Comparison of ENCODE assay signal across 8 cellular contexts in the genomic region with DNA sequence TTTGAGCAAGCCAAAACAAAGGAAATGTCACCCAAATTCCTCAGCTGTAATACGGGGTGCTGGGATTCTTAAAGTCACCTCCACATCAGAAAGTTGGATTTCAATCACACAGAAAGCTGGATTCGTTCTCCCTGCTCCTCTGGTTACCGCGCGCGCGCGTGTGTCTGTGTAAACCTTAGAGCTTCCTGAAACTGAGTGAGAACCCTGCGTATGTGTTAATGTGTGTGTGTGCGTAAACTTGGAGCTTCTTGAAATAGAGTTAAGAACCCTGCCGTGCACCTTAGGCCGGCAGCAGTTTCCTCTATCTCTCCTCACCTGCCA. TPM values are rescaled to one million over a fixed set of nuclear protein-coding genes. Genes with fewer than 3 reads are reported as not detected.
DNase-seq lines count a peak whose midpoint lies in the region; ATAC-seq lines count a peak whose summit lies in the region.

No MANE protein-coding gene starts in this region.

- peak overlapping the region; percentile 93 for H3K4me3 Mint-ChIP-seq in activated naive CD8-positive, alpha-beta T cell treated with anti-CD3 and anti-CD28 coated beads, Interleukin-2, amount 10 ng/mL, durations not matched to agents 7 days and 5 days

- ATAC-seq in activated naive CD8-positive, alpha-beta T cell treated with anti-CD3 and anti-CD28 coated beads, Interleukin-2, amount 10 ng/mL, durations not matched to agents 7 days and 5 days (ENCODE audit: low read depth): peak; percentile 48
- ATAC-seq in GM21717 (IDR thresholded peaks at IDR 0.05; ENCODE audit: unreplicated experiment) (no peak), GM18861 (IDR thresholded peaks at IDR 0.05; ENCODE audit: unreplicated experiment) (no peak)

- H3K9me3 Mint-ChIP-seq in activated naive CD8-positive, alpha-beta T cell treated with anti-CD3 and anti-CD28 coated beads, Interleukin-2, amount 10 ng/mL, durations not matched to agents 7 days and 5 days: no peaks in the 10 kb centered on the region

- peak overlapping the region in 18 of 21 experiments; percentile 14 to 86 (median 64) for H3K27ac ChIP-seq in skin epidermis

- H3K27me3 Mint-ChIP-seq in activated naive CD8-positive, alpha-beta T cell treated with anti-CD3 and anti-CD28 coated beads, Interleukin-2, amount 10 ng/mL, durations not matched to agents 7 days and 5 days: peaks cover 17% of the 10 kb centered on the region

- POLR2A ChIA-PET in activated naive CD8-positive, alpha-beta T cell treated with anti-CD3 and anti-CD28 coated beads, Interleukin-2, amount 10 ng/mL, durations not matched to agents 7 days and 5 days (lab: Charles Lee): no interaction called here

- peak overlapping the region; percentile 62 for H3K4me3 ChIP-seq in iPS-11a (ENCODE audit: low read depth, low read length)
- H3K4me3 ChIP-seq in skin epidermis: peak overlapping the region; percentile 58 to 97 (median 84)

- H3K36me3 Mint-ChIP-seq in activated naive CD8-positive, alpha-beta T cell treated with anti-CD3 and anti-CD28 coated beads, Interleukin-2, amount 10 ng/mL, durations not matched to agents 7 days and 5 days: no peaks in the 10 kb centered on the region

- DNase-seq in activated T-cell treated with anti-CD3 and anti-CD28 coated beads for 1 hour (ENCODE audit: low read depth): peak; percentile 16
- DNase-seq in activated T-cell treated with anti-CD3 and anti-CD28 coated beads, Interleukin-2, amount 50 U/mL, for 48 hours: no peak
- peak; percentile 23 for DNase-seq in LHCN-M2 (ENCODE audit: low read depth)
- DNase-seq in activated naive CD8-positive, alpha-beta T cell treated with anti-CD3 and anti-CD28 coated beads, Interleukin-2, amount 10 ng/mL, durations not matched to agents 7 days and 5 days: no peak

- H3K27ac Mint-ChIP-seq in activated naive CD8-positive, alpha-beta T cell treated with anti-CD3 and anti-CD28 coated beads, Interleukin-2, amount 10 ng/mL, durations not matched to agents 7 days and 5 days: peak overlapping the region; percentile 74

- peaks cover 10% of the 10 kb centered on the region for H3K4me1 Mint-ChIP-seq in activated naive CD8-positive, alpha-beta T cell treated with anti-CD3 and anti-CD28 coated beads, Interleukin-2, amount 10 ng/mL, durations not matched to agents 7 days and 5 days

RNA-seq across cellular contexts. Expression of a gene that starts 0.6 kb away (rescaled TPM):
- total RNA-seq in LHCN-M2 (2014; rRNA removed): 9.9 and 10.2 TPM in 2 replicates
- 7.0 TPM for polyA plus RNA-seq in LHCN-M2 (2012)
- 1 to 10 TPM; 8.0 to 8.4 TPM for total RNA-seq in activated naive CD8-positive, alpha-beta T cell treated with anti-CD3 and anti-CD28 coated beads, Interleukin-2, amount 10 ng/mL, durations not matched to agents 7 days and 5 days

RNA-seq across cellular contexts. Expression of a gene that starts 45.0 kb away (rescaled TPM):
- not detected in 2 replicates for total RNA-seq in LHCN-M2 (2014; rRNA removed)
- not detected for polyA plus RNA-seq in LHCN-M2 (2012)
- 10 to 100 TPM; 19.4 to 21.6 TPM for total RNA-seq in activated naive CD8-positive, alpha-beta T cell treated with anti-CD3 and anti-CD28 coated beads, Interleukin-2, amount 10 ng/mL, durations not matched to agents 7 days and 5 days

RNA-seq across cellular contexts. Expression of a gene that starts 45.0 kb away (rescaled TPM):
- not detected in 2 replicates for total RNA-seq in LHCN-M2 (2014; rRNA removed)
- polyA plus RNA-seq in LHCN-M2 (2012): not detected
- not detected for total RNA-seq in activated naive CD8-positive, alpha-beta T cell treated with anti-CD3 and anti-CD28 coated beads, Interleukin-2, amount 10 ng/mL, durations not matched to agents 7 days and 5 days

Comparison
In these comparisons a context has a peak if more than half of its experiments do, and no peak if none do; other contexts are left out.
1. DNase-seq: peak in activated T-cell treated with anti-CD3 and anti-CD28 coated beads for 1 hour (single experiment) and LHCN-M2 (single experiment); none in activated T-cell treated with anti-CD3 and anti-CD28 coated beads, Interleukin-2, amount 50 U/mL, for 48 hours (0 of 2) and activated naive CD8-positive, alpha-beta T cell treated with anti-CD3 and anti-CD28 coated beads, Interleukin-2, amount 10 ng/mL, durations not matched to agents 7 days and 5 days (single experiment).
2. RNA of a gene that starts 45.0 kb away (total RNA-seq): 19.4 to 21.6 TPM in activated naive CD8-positive, alpha-beta T cell treated with anti-CD3 and anti-CD28 coated beads, Interleukin-2, amount 10 ng/mL, durations not matched to agents 7 days and 5 days; not detected in LHCN-M2; every median in the first group is over 10 times any median in the second.